1 cellular context compared by ENCODE assay signal in genomic region chr13:36787181-36787580, GRCh38.
TF ChIP-seq lines count a peak whose summit lies in the region.

No MANE protein-coding gene starts in this region.

TF ChIP-seq in SK-N-SH treated with all-trans-retinoic acid at 6 μM for 48 hours, 23 proteins besides CTCF, POLR2A, EP300 and RAD21 (continued from another document):
- TF ChIP-seq TSHZ2 (CRISPR knock-in tag; IDR thresholded peaks at IDR 0.05) (no peak), ZNF70 (CRISPR knock-in tag; IDR thresholded peaks at IDR 0.05) (no peak), ZNF565 (CRISPR knock-in tag; conservative IDR thresholded peaks at IDR 0.05; ENCODE audit: low read depth) (no peak), RARB (CRISPR knock-in tag; IDR thresholded peaks at IDR 0.05) (no peak), POU6F1 (CRISPR knock-in tag; IDR thresholded peaks at IDR 0.05; ENCODE audit: borderline replicate concordance, low read depth) (no peak), ISL1 (CRISPR knock-in tag; IDR thresholded peaks at IDR 0.05) (no peak), CREB5 (CRISPR knock-in tag; IDR thresholded peaks at IDR 0.05; ENCODE audit: low read depth) (no peak)
